Comparison of ENCODE assay signal across 7 cellular contexts in genomic region chr16:16138034-16138635, GRCh38.
"Had no signal": no experiment of that assay in that cellular context is flagged by ENCODE, and none has a peak within 500 bp of the region (broad histone marks: within the 10 kb centered on the region; RNA-seq: fewer than 3 reads in every experiment).

No MANE protein-coding gene starts in this region.

- H3K4me3 Mint-ChIP-seq: GM23338, H9, IgD-negative memory B cell had no signal

- H3K4me2 ChIP-seq: GM23338 had no signal

- FAIRE-seq: H1, H54, HTR-8/SVneo had no signal

- H3K27ac Mint-ChIP-seq: GM23338, H9, IgD-negative memory B cell had no signal

- H2AFZ ChIP-seq: GM23338 had no signal

- DNase-seq: H9, HCEC 1CT had no signal

- ATAC-seq: GM23338 had no signal

- H3K9me3 Mint-ChIP-seq: GM23338, H9, IgD-negative memory B cell had no signal

- H3K4me3 ChIP-seq: GM23338 had no signal

- H3K27me3 Mint-ChIP-seq: IgD-negative memory B cell had no signal
